Comparison of ENCODE assay signal across 19 cellular contexts in genomic region chr4:12036450-12036849, GRCh38.
DNase-seq lines count a peak whose midpoint lies in the region; ATAC-seq, FAIRE-seq and TF ChIP-seq lines count a peak whose summit lies in the region.
"Had no signal": no experiment of that assay in that cellular context is flagged by ENCODE, and none has a peak within 500 bp of the region (broad histone marks: within the 10 kb centered on the region; RNA-seq: fewer than 3 reads in every experiment).

No MANE protein-coding gene starts in this region.

- no peaks in the 10 kb centered on the region for H3K4me1 ChIP-seq in heart right ventricle
- H3K4me1 ChIP-seq in K562 (replicated peaks in 1 of 2; ENCODE audit: control insufficient read depth in 2 of 2, insufficient read depth in 2 of 2, low read length in 2 of 2), result no peaks in the 10 kb centered on the region
- H3K4me1 ChIP-seq in endothelial cell of umbilical vein (ENCODE audit: control insufficient read depth, extremely low read depth, insufficient read depth, low read length), result no peaks in the 10 kb centered on the region
- H3K4me1 ChIP-seq: A549, Caco-2, HAP-1 had no signal

- H3K27me3 ChIP-seq in heart right ventricle (no peaks in the 10 kb centered on the region), K562 (ENCODE audit: control insufficient read depth in 2 of 2, insufficient read depth in 2 of 2, low read length in 2 of 2) (no peaks in the 10 kb centered on the region), endothelial cell of umbilical vein (ENCODE audit: control insufficient read depth in 2 of 2, insufficient read depth in 2 of 2, low read length in 2 of 2) (no peaks in the 10 kb centered on the region)

- no peaks in the 10 kb centered on the region for H3K36me3 ChIP-seq in heart right ventricle
- no peaks in the 10 kb centered on the region for H3K36me3 ChIP-seq in K562 (ENCODE audit: control insufficient read depth, insufficient read depth, low read length)
- no peaks in the 10 kb centered on the region for H3K36me3 ChIP-seq in endothelial cell of umbilical vein (ENCODE audit: control insufficient read depth in 2 of 2, extremely low read depth in 1 of 2, insufficient read depth in 2 of 2, low read length in 2 of 2)
- H3K36me3 ChIP-seq: HAP-1 had no signal

- H2AFZ ChIP-seq in K562 (ENCODE audit: low read depth, low read length) (no peak overlapping the region), endothelial cell of umbilical vein (ENCODE audit: low read depth, low read length) (no peak overlapping the region)
- H2AFZ ChIP-seq: GM23248 had no signal

- H3K9me3 ChIP-seq in heart right ventricle, result peaks cover 0 to 22% (median 8%) of the 10 kb centered on the region in 11 donors
- H3K9me3 ChIP-seq in K562 (replicated peaks; ENCODE audit: control insufficient read depth, insufficient read depth, low read depth, low read length), result no peaks in the 10 kb centered on the region
- no peaks in the 10 kb centered on the region for H3K9me3 ChIP-seq in endothelial cell of umbilical vein (replicated peaks; ENCODE audit: control insufficient read depth, insufficient read depth, low read length)
- H3K9me3 ChIP-seq: A549, Caco-2, HAP-1 had no signal

- TF ChIP-seq POLR2A in K562 (conservative IDR thresholded peaks at IDR 0.05) (no peak), endothelial cell of umbilical vein (IDR thresholded peaks at IDR 0.05; ENCODE audit: low read depth, low read length) (no peak)

- H3K27ac ChIP-seq in heart right ventricle (no peak overlapping the region), K562 (ENCODE audit: extremely low read depth, low read depth, low read length) (no peak overlapping the region), endothelial cell of umbilical vein (ENCODE audit: insufficient read depth, low read depth, low read length) (no peak overlapping the region)
- H3K27ac ChIP-seq: 22Rv1, A549, C4-2B, GM23248 had no signal

- no peaks in the 10 kb centered on the region for H4K20me1 ChIP-seq in K562 (replicated peaks; ENCODE audit: control insufficient read depth, insufficient read depth, low read length)
- no peaks in the 10 kb centered on the region for H4K20me1 ChIP-seq in endothelial cell of umbilical vein (replicated peaks; ENCODE audit: control insufficient read depth, extremely low read depth, insufficient read depth, low read length)

- BruUV-seq in K562 (replicated peaks; lab: Mats Ljungman, UMichigan) (no TSS peak), endothelial cell of umbilical vein (replicated peaks; lab: Mats Ljungman, UMichigan) (no TSS peak)

- no peak overlapping the region for H3K9ac ChIP-seq in K562 (ENCODE audit: insufficient read depth in 1 of 2, low read depth in 2 of 2, low read length in 2 of 2)
- no peak overlapping the region for H3K9ac ChIP-seq in endothelial cell of umbilical vein (replicated peaks; ENCODE audit: extremely low read depth, insufficient read depth, low read length)
- H3K9ac ChIP-seq: GM23248 had no signal

- no peak overlapping the region for H3K4me3 ChIP-seq in heart right ventricle
- no peak overlapping the region for H3K4me3 ChIP-seq in K562
- H3K4me3 ChIP-seq in endothelial cell of umbilical vein (replicated peaks in 1 of 3; ENCODE audit: insufficient read depth in 1 of 3, low read depth in 1 of 3, low read length in 3 of 3), result no peak overlapping the region
- H3K4me3 ChIP-seq: A549, GM23248, HAP-1 had no signal

- DNase-seq in heart right ventricle, result peak; percentile 12 to 31
- no peak for DNase-seq in cardiac septum (ENCODE audit: low spot score)
- DNase-seq in K562 (ENCODE audit: extremely low read depth in 1 of 4, low spot score in 3 of 4), result no peak
- DNase-seq in endothelial cell of umbilical vein (ENCODE audit: low read depth, low spot score), result peak; percentile 80
- DNase-seq in pulmonary artery endothelial cell (ENCODE audit: low read depth, low spot score), result peak; percentile 69
- no peak for DNase-seq in SKM-1 (lab: John Stamatoyannopoulos, UW; ENCODE audit: unreplicated experiment)
- no peak for DNase-seq in NCI-H2107 (lab: John Stamatoyannopoulos, UW)
- DNase-seq: AML-193; Caco-2; CD4-positive, alpha-beta T cell; GM23248 had no signal

- in situ Hi-C loops in K562 (cut with MboI), result no loop called here

- 60 to 77% methylated on average over 3 of the region's 3 CpGs for WGBS in heart right ventricle, 2 donors
- WGBS in K562 (ENCODE audit: insufficient coverage, low coverage, missing lambda C conversion rate), result 0% methylated on average over 3 of the region's 3 CpGs

- CTCF ChIA-PET in K562 (lab: Yijun Ruan, JAX; ENCODE audit: low intra/inter-chr PET ratio), result no interaction called here
- CTCF ChIA-PET in endothelial cell of umbilical vein (lab: Charles Lee), result no interaction called here

- POLR2A ChIA-PET in K562 (lab: Yijun Ruan, JAX) (no interaction called here), endothelial cell of umbilical vein (lab: Charles Lee) (no interaction called here)

- TF ChIP-seq CTCF in heart right ventricle (IDR thresholded peaks at IDR 0.05) (no peak), K562 (IDR thresholded peaks at IDR 0.05 in 2 of 3, conservative IDR thresholded peaks at IDR 0.05 in 1 of 3; ENCODE audit: insufficient read depth in 2 of 3, low read depth in 1 of 3, low read length in 3 of 3) (no peak), endothelial cell of umbilical vein (IDR thresholded peaks at IDR 0.05; ENCODE audit: extremely low read depth in 1 of 2, insufficient read depth in 1 of 2, low read depth in 1 of 2, low read length in 2 of 2) (no peak)

- TF ChIP-seq EP300 in K562 (IDR thresholded peaks at IDR 0.05; ENCODE audit: low read length), result no peak

- no peak for TF ChIP-seq RAD21 in K562 (CRISPR knock-in tag; conservative IDR thresholded peaks at IDR 0.05 in 1 of 2, IDR thresholded peaks at IDR 0.05 in 1 of 2)

- FAIRE-seq in K562 (lab: Jason Lieb, UNC) (no peak), endothelial cell of umbilical vein (lab: Jason Lieb, UNC) (peak; percentile 24)
- FAIRE-seq: A549, D721Med, G401.6, GM12891, GM19239 had no signal

- dilution Hi-C loops in endothelial cell of umbilical vein (cut with MboI; ENCODE audit: extremely low pct_ligation_motif_present, low sequenced_read_pairs), result no loop called here

- H3K9me1 ChIP-seq in K562 (ENCODE audit: control insufficient read depth, insufficient read depth, low read length), result no peaks in the 10 kb centered on the region
- H3K9me1 ChIP-seq in endothelial cell of umbilical vein (replicated peaks; ENCODE audit: control insufficient read depth, extremely low read depth, insufficient read depth, low read length), result no peaks in the 10 kb centered on the region

- H3K4me2 ChIP-seq in K562 (ENCODE audit: insufficient read depth, low read length) (no peak overlapping the region), endothelial cell of umbilical vein (ENCODE audit: insufficient read depth, low read length) (no peak overlapping the region)
- H3K4me2 ChIP-seq: A549 had no signal

- intact Hi-C loops in heart right ventricle (cut with DNase I) (no loop called here), cardiac septum (cut with DNase I) (no loop called here), K562 (cut with micrococcal nuclease) (no loop called here), endothelial cell of umbilical vein (cut with micrococcal nuclease) (no loop called here)

- peak in 6 of 8 donors; percentile 23 to 68 (median 57) for ATAC-seq in heart right ventricle
- no peak for ATAC-seq in K562
- ATAC-seq: A549 had no signal

- no peaks in the 10 kb centered on the region for H3K79me2 ChIP-seq in K562 (ENCODE audit: control insufficient read depth, insufficient read depth, low read length)
- H3K79me2 ChIP-seq in endothelial cell of umbilical vein (ENCODE audit: control insufficient read depth, insufficient read depth, low read length), result no peaks in the 10 kb centered on the region

TF ChIP-seq in K562, 482 proteins besides CTCF, POLR2A, EP300 and RAD21:
- no peak for TF ChIP-seq ZNF511 (CRISPR knock-in tag; IDR thresholded peaks at IDR 0.05)
- TF ChIP-seq TFE3 (CRISPR knock-in tag; IDR thresholded peaks at IDR 0.05), result peak; percentile 31; the same call in 1 of the 2 replicates

TF ChIP-seq in endothelial cell of umbilical vein, 7 proteins besides CTCF, POLR2A, EP300 and RAD21:
- TF ChIP-seq EZH2 (IDR thresholded peaks at IDR 0.05; ENCODE audit: borderline replicate concordance, low read depth, low read length, severe bottlenecking), result no peak
TF ChIP-seq in endothelial cell of umbilical vein: peak in this region for 0.

Comparison
In these comparisons a context has a peak if more than half of its experiments do, and no peak if none do; other contexts are left out.
1. DNase-seq: peak in heart right ventricle (2 of 2), endothelial cell of umbilical vein (single experiment) and pulmonary artery endothelial cell (single experiment); none in cardiac septum (single experiment), K562 (0 of 4), SKM-1 (single experiment) and NCI-H2107 (single experiment).